Comparison of ENCODE assay signal across 19 cellular contexts in genomic region chr14:97706814-97707213, GRCh38.
DNase-seq lines count a peak whose midpoint lies in the region; ATAC-seq and TF ChIP-seq lines count a peak whose summit lies in the region.
"Had no signal": no experiment of that assay in that cellular context is flagged by ENCODE, and none has a peak within 500 bp of the region (broad histone marks: within the 10 kb centered on the region; RNA-seq: fewer than 3 reads in every experiment).

No MANE protein-coding gene starts in this region.

- H3K79me2 ChIP-seq in KMS-11 (ENCODE audit: insufficient read depth, low read depth) (no peaks in the 10 kb centered on the region), mammary epithelial cell (ENCODE audit: insufficient read depth, low read length) (no peaks in the 10 kb centered on the region), smooth muscle cell (ENCODE audit: low read depth) (no peaks in the 10 kb centered on the region)

- H3F3A ChIP-seq in smooth muscle cell (ENCODE audit: low read depth), result no peaks in the 10 kb centered on the region

- in situ Hi-C loops in mammary epithelial cell (cut with MboI; ENCODE audit: low sequenced_read_pairs in 2 of 2), result no loop called here

- H4K91ac ChIP-seq in neuronal stem cell (ENCODE audit: low read depth, low read length, poor library complexity), result no peak overlapping the region

- H4K20me1 ChIP-seq in KMS-11 (ENCODE audit: insufficient read depth) (no peaks in the 10 kb centered on the region), mammary epithelial cell (ENCODE audit: insufficient read depth, low read length) (no peaks in the 10 kb centered on the region), smooth muscle cell (ENCODE audit: low read depth) (no peaks in the 10 kb centered on the region)

- H2AFZ ChIP-seq in KMS-11 (ENCODE audit: low read depth), result no peak overlapping the region
- H2AFZ ChIP-seq in neuronal stem cell (ENCODE audit: low read length), result no peak overlapping the region
- H2AFZ ChIP-seq in mammary epithelial cell (ENCODE audit: low read depth, low read length), result no peak overlapping the region
- H2AFZ ChIP-seq in smooth muscle cell (ENCODE audit: low read depth), result no peak overlapping the region

- no peak overlapping the region for H3K4ac ChIP-seq in neuronal stem cell (ENCODE audit: low read length)

- CTCF ChIA-PET in activated CD4-positive, alpha-beta T cell treated with anti-CD3 and anti-CD28 coated beads for 36 hours (lab: Charles Lee), result no interaction called here
- CTCF ChIA-PET in mammary epithelial cell (lab: Charles Lee; ENCODE audit: low non-redundant PET), result no interaction called here

- H3K4me1 ChIP-seq in KMS-11 (ENCODE audit: low read depth, poor library complexity, severe bottlenecking) (peaks cover 64% of the 10 kb centered on the region), neuronal stem cell (ENCODE audit: control insufficient read depth in 2 of 2, insufficient read depth in 1 of 2, low read depth in 1 of 2, low read length in 2 of 2) (no peaks in the 10 kb centered on the region), mammary epithelial cell (ENCODE audit: insufficient read depth, low read length) (no peaks in the 10 kb centered on the region), smooth muscle cell (ENCODE audit: low read depth) (no peaks in the 10 kb centered on the region)
- H3K4me1 ChIP-seq: psoas muscle, transverse colon had no signal

- no peak for ATAC-seq in activated CD4-positive, alpha-beta T cell treated with anti-CD3 and anti-CD28 coated beads for 36 hours
- peak; percentile 39 for ATAC-seq in activated T-helper 17 cell treated with anti-CD3 and anti-CD28 coated beads, Interleukin-2, amount 50 U/mL, for 72 hours (replicated peaks)
- ATAC-seq in GM21786 (IDR thresholded peaks at IDR 0.05; ENCODE audit: unreplicated experiment), result no peak
- ATAC-seq: psoas muscle had no signal

- H3K9me3 ChIP-seq in neuronal stem cell (replicated peaks in 1 of 2; ENCODE audit: control insufficient read depth in 2 of 2, insufficient read depth in 1 of 2, low read depth in 1 of 2, low read length in 2 of 2) (peaks cover 0 to 2% of the 10 kb centered on the region in 2 donors), mammary epithelial cell (replicated peaks; ENCODE audit: insufficient read depth, low read length) (peaks cover 23% of the 10 kb centered on the region), smooth muscle cell (replicated peaks; ENCODE audit: low read depth) (no peaks in the 10 kb centered on the region)
- H3K9me3 ChIP-seq: heart right ventricle, psoas muscle, transverse colon had no signal

- dilution Hi-C loops in mammary epithelial cell (cut with HindIII; ENCODE audit: low sequenced_read_pairs), result no loop called here

- no peak overlapping the region for H2BK15ac ChIP-seq in neuronal stem cell (ENCODE audit: low read length)

- H2BK12ac ChIP-seq in neuronal stem cell (ENCODE audit: low read length), result no peak overlapping the region

- H3K36me3 ChIP-seq in KMS-11 (ENCODE audit: insufficient read depth) (no peaks in the 10 kb centered on the region), neuronal stem cell (replicated peaks in 1 of 2; ENCODE audit: control insufficient read depth in 2 of 2, insufficient read depth in 2 of 2, low read length in 2 of 2) (no peaks in the 10 kb centered on the region), mammary epithelial cell (ENCODE audit: insufficient read depth, low read length) (no peaks in the 10 kb centered on the region), smooth muscle cell (ENCODE audit: low read depth) (no peaks in the 10 kb centered on the region)
- H3K36me3 ChIP-seq: heart right ventricle, transverse colon had no signal

- no peak overlapping the region for H3K4me3 ChIP-seq in KMS-11 (IDR thresholded peaks at IDR 0.05; ENCODE audit: insufficient read depth, low read depth, low read length)
- H3K4me3 ChIP-seq in neuronal stem cell (ENCODE audit: low read length in 2 of 2), result no peak overlapping the region
- no peak overlapping the region for H3K4me3 ChIP-seq in mammary epithelial cell (replicated peaks in 1 of 3; ENCODE audit: insufficient read depth in 1 of 3, low read depth in 2 of 3, low read length in 3 of 3)
- H3K4me3 ChIP-seq in smooth muscle cell, result no peak overlapping the region
- H3K4me3 ChIP-seq: lung, psoas muscle, transverse colon had no signal

- H3K27ac ChIP-seq in KMS-11 (no peak overlapping the region), neuronal stem cell (replicated peaks; ENCODE audit: low read length) (no peak overlapping the region), mammary epithelial cell (ENCODE audit: insufficient read depth, low read depth, low read length) (no peak overlapping the region), smooth muscle cell (ENCODE audit: low read depth) (no peak overlapping the region)
- H3K27ac ChIP-seq: psoas muscle, transverse colon had no signal

- H3K23ac ChIP-seq in neuronal stem cell (ENCODE audit: low read depth, low read length, poor library complexity), result no peak overlapping the region

- intact Hi-C loops in activated CD4-positive, alpha-beta T cell treated with anti-CD3 and anti-CD28 coated beads for 36 hours (cut with DNase I, micrococcal nuclease), result loop anchor here in 1 of 2 experiments (5.0 to 10.0 kb wide), 5 partner anchors 90 to 1565 kb away; partner anchors contain the start of gene BCL11B
- intact Hi-C loops in mammary epithelial cell (cut with micrococcal nuclease), result no loop called here

- TF ChIP-seq CTCF in KMS-11 (conservative IDR thresholded peaks at IDR 0.05; ENCODE audit: low read depth, low read length), result no peak
- no peak for TF ChIP-seq CTCF in mammary epithelial cell (conservative IDR thresholded peaks at IDR 0.05 in 1 of 2, IDR thresholded peaks at IDR 0.05 in 1 of 2; ENCODE audit: extremely low read depth in 1 of 2, insufficient read depth in 1 of 2, low read depth in 1 of 2, low read length in 2 of 2)
- no peak for TF ChIP-seq CTCF in smooth muscle cell (IDR thresholded peaks at IDR 0.05; ENCODE audit: borderline replicate concordance, insufficient read depth, poor library complexity, severe bottlenecking)

- H2BK120ac ChIP-seq in neuronal stem cell (ENCODE audit: low read depth, low read length), result no peak overlapping the region

- WGBS in neuronal stem cell (ENCODE audit: extremely low coverage in 2 of 2, insufficient read length in 2 of 2, insufficient replicate concordance in 1 of 2), 2 donors, result no CpG with 5 or more reads among the region's 2 CpGs
- 49% methylated on average over 2 of the region's 2 CpGs for WGBS in mammary epithelial cell (ENCODE audit: low coverage, missing lambda C conversion rate)
- WGBS in smooth muscle cell (ENCODE audit: low lambda C conversion rate), result 88% methylated on average over 2 of the region's 2 CpGs

- no peak for DNase-seq in activated CD4-positive, alpha-beta T cell treated with anti-CD3 and anti-CD28 coated beads for 36 hours
- DNase-seq in activated CD4-positive, alpha-beta T cell treated with anti-CD3 and anti-CD28 coated beads for 4 hours, result no peak
- DNase-seq in neuronal stem cell (ENCODE audit: low spot score) (no peak), mammary epithelial cell (no peak), smooth muscle cell (lab: John Stamatoyannopoulos, UW; ENCODE audit: unreplicated experiment) (no peak)
- DNase-seq: C1 segment of cervical spinal cord, H9, heart right ventricle, NCI-H1694, NCI-H345, psoas muscle, SW 1271, transverse colon had no signal

- no peak overlapping the region for H3K14ac ChIP-seq in neuronal stem cell (ENCODE audit: low read length)

- H2BK5ac ChIP-seq in neuronal stem cell (ENCODE audit: low read length), result no peak overlapping the region

- H3K4me3 Mint-ChIP-seq in activated CD4-positive, alpha-beta T cell treated with anti-CD3 and anti-CD28 coated beads for 36 hours, result no peak overlapping the region
- peak overlapping the region; percentile 70 for H3K4me3 Mint-ChIP-seq in activated T-helper 17 cell treated with anti-CD3 and anti-CD28 coated beads, Interleukin-2, amount 50 U/mL, for 72 hours
- H3K4me3 Mint-ChIP-seq: H9; nephron; stimulated activated naive B cell treated with anti-CD40 and anti-IgM and Interleukin-4, amounts not matched to agents 10 μg/mL and 1 μg/mL and 100 μg/mL, for 72 hours had no signal

- no peaks in the 10 kb centered on the region for H3K27me3 ChIP-seq in KMS-11 (ENCODE audit: insufficient read depth, low read depth)
- H3K27me3 ChIP-seq in neuronal stem cell (ENCODE audit: control insufficient read depth in 3 of 3, insufficient read depth in 3 of 3, low read depth in 1 of 3, low read length in 3 of 3), result no peaks in the 10 kb centered on the region
- H3K27me3 ChIP-seq in mammary epithelial cell (ENCODE audit: insufficient read depth, low read length), result no peaks in the 10 kb centered on the region
- no peaks in the 10 kb centered on the region for H3K27me3 ChIP-seq in smooth muscle cell (ENCODE audit: low read depth)
- H3K27me3 ChIP-seq: transverse colon had no signal

- no peaks in the 10 kb centered on the region for H3K36me3 Mint-ChIP-seq in activated CD4-positive, alpha-beta T cell treated with anti-CD3 and anti-CD28 coated beads for 36 hours (ENCODE audit: low read depth)
- H3K36me3 Mint-ChIP-seq in activated T-helper 17 cell treated with anti-CD3 and anti-CD28 coated beads, Interleukin-2, amount 50 U/mL, for 72 hours (ENCODE audit: low read depth), result no peaks in the 10 kb centered on the region
- H3K36me3 Mint-ChIP-seq: stimulated activated naive B cell treated with anti-CD40 and anti-IgM and Interleukin-4, amounts not matched to agents 10 μg/mL and 1 μg/mL and 100 μg/mL, for 72 hours had no signal

- POLR2A ChIA-PET in activated CD4-positive, alpha-beta T cell treated with anti-CD3 and anti-CD28 coated beads for 36 hours (lab: Charles Lee), result no interaction called here

- peaks cover 91% of the 10 kb centered on the region for H3K4me1 Mint-ChIP-seq in activated CD4-positive, alpha-beta T cell treated with anti-CD3 and anti-CD28 coated beads for 36 hours
- peaks cover 72% of the 10 kb centered on the region for H3K4me1 Mint-ChIP-seq in activated T-helper 17 cell treated with anti-CD3 and anti-CD28 coated beads, Interleukin-2, amount 50 U/mL, for 72 hours
- H3K4me1 Mint-ChIP-seq: nephron had no signal

- no peaks in the 10 kb centered on the region for H3K79me1 ChIP-seq in neuronal stem cell (ENCODE audit: low read depth, low read length)

- peak overlapping the region; percentile 82 for H3K27ac Mint-ChIP-seq in activated CD4-positive, alpha-beta T cell treated with anti-CD3 and anti-CD28 coated beads for 36 hours
- peak overlapping the region; percentile 83 for H3K27ac Mint-ChIP-seq in activated T-helper 17 cell treated with anti-CD3 and anti-CD28 coated beads, Interleukin-2, amount 50 U/mL, for 72 hours
- H3K27ac Mint-ChIP-seq: H9; nephron; stimulated activated naive B cell treated with anti-CD40 and anti-IgM and Interleukin-4, amounts not matched to agents 10 μg/mL and 1 μg/mL and 100 μg/mL, for 72 hours had no signal

- peak overlapping the region; percentile 47 for H3K4me2 ChIP-seq in KMS-11
- H3K4me2 ChIP-seq in neuronal stem cell (ENCODE audit: insufficient read depth, low read length, poor library complexity, severe bottlenecking), result no peak overlapping the region
- no peak overlapping the region for H3K4me2 ChIP-seq in mammary epithelial cell (ENCODE audit: insufficient read depth, low read depth, low read length)
- H3K4me2 ChIP-seq in smooth muscle cell, result no peak overlapping the region

- H3K27me3 Mint-ChIP-seq in activated CD4-positive, alpha-beta T cell treated with anti-CD3 and anti-CD28 coated beads for 36 hours, result no peaks in the 10 kb centered on the region
- H3K27me3 Mint-ChIP-seq in activated T-helper 17 cell treated with anti-CD3 and anti-CD28 coated beads, Interleukin-2, amount 50 U/mL, for 72 hours, result no peaks in the 10 kb centered on the region

- H3K9ac ChIP-seq in KMS-11 (no peak overlapping the region), neuronal stem cell (ENCODE audit: low read depth, low read length, poor library complexity) (no peak overlapping the region), mammary epithelial cell (ENCODE audit: insufficient read depth, low read length) (no peak overlapping the region), smooth muscle cell (ENCODE audit: low read depth) (no peak overlapping the region)

- no peak overlapping the region for H2AK5ac ChIP-seq in neuronal stem cell (ENCODE audit: low read depth, low read length)

- BruUV-seq in mammary epithelial cell (replicated peaks; lab: Mats Ljungman, UMichigan), result no TSS peak

- H3K9me3 Mint-ChIP-seq in activated CD4-positive, alpha-beta T cell treated with anti-CD3 and anti-CD28 coated beads for 36 hours (ENCODE audit: low read depth), result peaks cover 5% of the 10 kb centered on the region
- peaks cover 14% of the 10 kb centered on the region for H3K9me3 Mint-ChIP-seq in activated T-helper 17 cell treated with anti-CD3 and anti-CD28 coated beads, Interleukin-2, amount 50 U/mL, for 72 hours
- H3K9me3 Mint-ChIP-seq: nephron had no signal

- H4K8ac ChIP-seq in neuronal stem cell (ENCODE audit: low read depth, low read length), result no peak overlapping the region

- H3K18ac ChIP-seq in neuronal stem cell (ENCODE audit: low read length), result peak overlapping the region; percentile 15
